Comparison of ENCODE assay signal across 8 cellular contexts in genomic region chr17:67480959-67481358, GRCh38.
DNase-seq lines count a peak whose midpoint lies in the region; ATAC-seq, FAIRE-seq and TF ChIP-seq lines count a peak whose summit lies in the region.
"Not testable (repeated sequence)": the region's sequence is repeated elsewhere in the genome, so short reads cannot be mapped to it uniquely, and the experiment has no call there.

No MANE protein-coding gene starts in this region.

- intact Hi-C loops in CD14-positive monocyte (cut with micrococcal nuclease); IMR-90 (cut with micrococcal nuclease); activated naive CD4-positive, alpha-beta T cell treated with anti-CD3 and anti-CD28 coated beads for 36 hours (cut with micrococcal nuclease); endothelial cell of umbilical vein (cut with micrococcal nuclease); spleen (cut with DNase I; ENCODE audit: low total_unique reads); vagina (cut with DNase I): not testable (repeated sequence)

- peak overlapping the region; percentile 53; the same call in 1 of the 2 replicates for H4K91ac ChIP-seq in IMR-90 (ENCODE audit: insufficient read depth, low read depth, low read length)

- not testable (repeated sequence) for H3K9me3 Mint-ChIP-seq in CD14-positive monocyte; activated naive CD4-positive, alpha-beta T cell treated with anti-CD3 and anti-CD28 coated beads for 36 hours; naive thymus-derived CD8-positive, alpha-beta T cell

- H2BK20ac ChIP-seq in IMR-90 (ENCODE audit: low read depth, low read length), result not testable (repeated sequence)

- not testable (repeated sequence) for H3K4me3 Mint-ChIP-seq in CD14-positive monocyte; activated naive CD4-positive, alpha-beta T cell treated with anti-CD3 and anti-CD28 coated beads for 36 hours
- peak overlapping the region in 1 of 10 donors; percentile 36 for H3K4me3 Mint-ChIP-seq in naive thymus-derived CD8-positive, alpha-beta T cell

- CTCF ChIA-PET in IMR-90 (lab: Yijun Ruan, JAX), result not testable (repeated sequence)
- CTCF ChIA-PET in activated naive CD4-positive, alpha-beta T cell treated with anti-CD3 and anti-CD28 coated beads for 36 hours (lab: Charles Lee), result interaction anchor here (1.0 to 13.8 kb wide), 4 partner anchors 12 to 115 kb away, joined by 3 to 245 read pairs (median 8); partner anchors contain the start of genes PITPNC1 and PSMD12
- CTCF ChIA-PET in endothelial cell of umbilical vein (lab: Charles Lee), result interaction anchor here (0.8 to 3.8 kb wide), 5 partner anchors 8 to 122 kb away, joined by 3 to 16 read pairs (median 5); no protein-coding TSS in a partner anchor

- H3K18ac ChIP-seq in IMR-90 (ENCODE audit: low read depth, low read length), result not testable (repeated sequence)

- POLR2A ChIA-PET in IMR-90 (lab: Charles Lee; ENCODE audit: unreplicated experiment); endothelial cell of umbilical vein (lab: Charles Lee): not testable (repeated sequence)
- POLR2A ChIA-PET in naive thymus-derived CD8-positive, alpha-beta T cell (lab: Charles Lee), result interaction anchor here (1.2 to 25.4 kb wide), 2 partner anchors 21 to 38 kb away, joined by 4 to 824 read pairs; no protein-coding TSS in a partner anchor

- H3K4me3 ChIP-seq in IMR-90 (ENCODE audit: insufficient read depth, low read depth, low read length); endothelial cell of umbilical vein (replicated peaks in 1 of 3; ENCODE audit: insufficient read depth in 1 of 3, low read depth in 1 of 3, low read length in 3 of 3); spleen; vagina: not testable (repeated sequence)

- H3K4me2 ChIP-seq in IMR-90 (ENCODE audit: low read depth, low read length), result not testable (repeated sequence)
- H3K4me2 ChIP-seq in endothelial cell of umbilical vein (ENCODE audit: insufficient read depth, low read length), result peak overlapping the region; percentile 89

- H2BK5ac ChIP-seq in IMR-90 (ENCODE audit: low read depth, low read length, poor library complexity, severe bottlenecking), result peak overlapping the region; percentile 80

- not testable (repeated sequence) for H3K36me3 Mint-ChIP-seq in CD14-positive monocyte; activated naive CD4-positive, alpha-beta T cell treated with anti-CD3 and anti-CD28 coated beads for 36 hours (ENCODE audit: low read depth); naive thymus-derived CD8-positive, alpha-beta T cell

- H3K27ac Mint-ChIP-seq in CD14-positive monocyte, result peak overlapping the region; percentile 36 to 96 (median 96)
- peak overlapping the region; percentile 70 for H3K27ac Mint-ChIP-seq in activated naive CD4-positive, alpha-beta T cell treated with anti-CD3 and anti-CD28 coated beads for 36 hours
- H3K27ac Mint-ChIP-seq in naive thymus-derived CD8-positive, alpha-beta T cell, result peak overlapping the region in 8 of 10 donors; percentile 13 to 98 (median 29)

- H3K27me3 Mint-ChIP-seq in CD14-positive monocyte (ENCODE audit: low read depth in 3 of 3); activated naive CD4-positive, alpha-beta T cell treated with anti-CD3 and anti-CD28 coated beads for 36 hours (ENCODE audit: low read depth); naive thymus-derived CD8-positive, alpha-beta T cell: not testable (repeated sequence)

- not testable (repeated sequence) for H2AFZ ChIP-seq in IMR-90 (replicated peaks; ENCODE audit: low read length, poor library complexity); endothelial cell of umbilical vein (ENCODE audit: low read depth, low read length)

- peak overlapping the region; percentile 30 for H3K4ac ChIP-seq in IMR-90 (ENCODE audit: low read depth, low read length)

- H3K79me1 ChIP-seq in IMR-90 (ENCODE audit: low read depth in 1 of 2, low read length in 2 of 2), result peaks cover 16 to 47% of the 10 kb centered on the region in 2 experiments

- not testable (repeated sequence) for H3K23ac ChIP-seq in IMR-90 (ENCODE audit: low read depth, low read length)

- not testable (repeated sequence) for H4K20me1 ChIP-seq in IMR-90 (ENCODE audit: insufficient read depth, low read length); endothelial cell of umbilical vein (replicated peaks; ENCODE audit: control insufficient read depth, extremely low read depth, insufficient read depth, low read length)

- peak overlapping the region; percentile 33; the same call in 1 of the 2 replicates for H3K14ac ChIP-seq in IMR-90 (replicated peaks; ENCODE audit: low read depth, low read length)

- not testable (repeated sequence) for H3K36me3 ChIP-seq in IMR-90 (ENCODE audit: control insufficient read depth, insufficient read depth, low read length); endothelial cell of umbilical vein (ENCODE audit: control insufficient read depth in 2 of 2, extremely low read depth in 1 of 2, insufficient read depth in 2 of 2, low read length in 2 of 2); spleen; vagina

- H3K4me1 ChIP-seq in IMR-90 (ENCODE audit: control insufficient read depth, insufficient read depth, low read length), result not testable (repeated sequence)
- H3K4me1 ChIP-seq in endothelial cell of umbilical vein (ENCODE audit: control insufficient read depth, extremely low read depth, insufficient read depth, low read length), result peaks cover 18% of the 10 kb centered on the region
- peaks cover under 1 to 77% (median 22%) of the 10 kb centered on the region in 6 donors for H3K4me1 ChIP-seq in spleen
- peaks cover 32% of the 10 kb centered on the region for H3K4me1 ChIP-seq in vagina

- peak overlapping the region; percentile 93 for H2AK5ac ChIP-seq in IMR-90 (ENCODE audit: low read depth, low read length)

- H3K27ac ChIP-seq in IMR-90 (ENCODE audit: insufficient read depth, low read length) (peak overlapping the region; percentile 65; the same call in 1 of the 2 replicates), caudate nucleus (ENCODE audit: low read depth, low read length) (peak overlapping the region; percentile 83), endothelial cell of umbilical vein (ENCODE audit: insufficient read depth, low read depth, low read length) (peak overlapping the region; percentile 32), spleen (peak overlapping the region in 5 of 8 donors; percentile 16 to 50 (median 22)), vagina (peak overlapping the region; percentile 41)

- not testable (repeated sequence) for H3K9me3 ChIP-seq in IMR-90 (ENCODE audit: control insufficient read depth, insufficient read depth, low read length); endothelial cell of umbilical vein (replicated peaks; ENCODE audit: control insufficient read depth, insufficient read depth, low read length); spleen; vagina

- H2BK15ac ChIP-seq in IMR-90 (ENCODE audit: low read depth, low read length), result not testable (repeated sequence)

- BruUV-seq in IMR-90 (replicated peaks; lab: Mats Ljungman, UMichigan); endothelial cell of umbilical vein (replicated peaks; lab: Mats Ljungman, UMichigan): not testable (repeated sequence)

- TF ChIP-seq RAD21 in IMR-90 (IDR thresholded peaks at IDR 0.05; ENCODE audit: low read length), result not testable (repeated sequence)

- peaks cover 38% of the 10 kb centered on the region for H3K4me1 Mint-ChIP-seq in CD14-positive monocyte
- H3K4me1 Mint-ChIP-seq in activated naive CD4-positive, alpha-beta T cell treated with anti-CD3 and anti-CD28 coated beads for 36 hours (ENCODE audit: low read depth), result peaks cover 78% of the 10 kb centered on the region
- peaks cover 42 to 86% (median 72%) of the 10 kb centered on the region in 4 donors for H3K4me1 Mint-ChIP-seq in naive thymus-derived CD8-positive, alpha-beta T cell

- peak overlapping the region; percentile 52 for H2AK9ac ChIP-seq in IMR-90 (replicated peaks; ENCODE audit: low read depth, low read length, poor library complexity)

- not testable (repeated sequence) for H3K9ac ChIP-seq in IMR-90 (ENCODE audit: low read depth, low read length); endothelial cell of umbilical vein (replicated peaks; ENCODE audit: extremely low read depth, insufficient read depth, low read length)

- DNase-seq in CD14-positive monocyte (ENCODE audit: low spot score); IMR-90; activated naive CD4-positive, alpha-beta T cell treated with anti-CD3 and anti-CD28 coated beads for 36 hours; caudate nucleus (lab: John Stamatoyannopoulos, UW); endothelial cell of umbilical vein (ENCODE audit: low read depth, low spot score); naive thymus-derived CD8-positive, alpha-beta T cell; spleen; vagina (ENCODE audit: extremely low spot score in 2 of 2): not testable (repeated sequence)

- not testable (repeated sequence) for ATAC-seq in IMR-90 (ENCODE audit: low read depth); naive thymus-derived CD8-positive, alpha-beta T cell

- not testable (repeated sequence) for H3K27me3 ChIP-seq in IMR-90 (ENCODE audit: control insufficient read depth, insufficient read depth, low read length); endothelial cell of umbilical vein (ENCODE audit: control insufficient read depth in 2 of 2, insufficient read depth in 2 of 2, low read length in 2 of 2); spleen (replicated peaks in 1 of 7); vagina

- H3K9me1 ChIP-seq in IMR-90 (ENCODE audit: insufficient read depth, low read length); endothelial cell of umbilical vein (replicated peaks; ENCODE audit: control insufficient read depth, extremely low read depth, insufficient read depth, low read length): not testable (repeated sequence)

- in situ Hi-C loops in IMR-90 (cut with MboI; ENCODE audit: low sequenced_read_pairs), result not testable (repeated sequence)

- not testable (repeated sequence) for TF ChIP-seq CTCF in CD14-positive monocyte (IDR thresholded peaks at IDR 0.05); IMR-90 (conservative IDR thresholded peaks at IDR 0.05; ENCODE audit: low read depth, low read length); endothelial cell of umbilical vein (IDR thresholded peaks at IDR 0.05; ENCODE audit: extremely low read depth in 1 of 2, insufficient read depth in 1 of 2, low read depth in 1 of 2, low read length in 2 of 2); spleen (IDR thresholded peaks at IDR 0.05 in 8 of 11, conservative IDR thresholded peaks at IDR 0.05 in 3 of 11); vagina (IDR thresholded peaks at IDR 0.05)

- FAIRE-seq in endothelial cell of umbilical vein (lab: Jason Lieb, UNC), result not testable (repeated sequence)

- TF ChIP-seq POLR2A in IMR-90 (IDR thresholded peaks at IDR 0.05; ENCODE audit: low read depth, low read length); endothelial cell of umbilical vein (IDR thresholded peaks at IDR 0.05; ENCODE audit: low read depth, low read length); spleen (IDR thresholded peaks at IDR 0.05); vagina (IDR thresholded peaks at IDR 0.05): not testable (repeated sequence)

- H3K56ac ChIP-seq in IMR-90 (ENCODE audit: extremely low read depth, insufficient read depth, low read length), result not testable (repeated sequence)

- not testable (repeated sequence) for H3K79me2 ChIP-seq in endothelial cell of umbilical vein (ENCODE audit: control insufficient read depth, insufficient read depth, low read length)

- H2BK120ac ChIP-seq in IMR-90 (ENCODE audit: low read depth, low read length), result peak overlapping the region; percentile 62; the same call in 1 of the 2 replicates

- 85% methylated on average over 5 of the region's 11 CpGs; no CpG with 5 or more reads in 1 of the 2 experiments for WGBS in IMR-90 (ENCODE audit: extremely low coverage in 2 of 2, insufficient read length in 1 of 2), 2 experiments
- WGBS in spleen, 5 donors, result 94 to 99% (median 97%) methylated on average over 11 of the region's 11 CpGs

- H4K8ac ChIP-seq in IMR-90 (ENCODE audit: low read depth in 2 of 2, low read length in 2 of 2), result peak overlapping the region; percentile 16 to 22; a peak in 3 of 4 replicates

- 0 out of 2 replicates have a peak overlapping the region, but pooled peaks have one; percentile 48 for H4K5ac ChIP-seq in IMR-90 (ENCODE audit: low read depth, low read length)

- dilution Hi-C loops in IMR-90 (cut with HindIII; ENCODE audit: low sequenced_read_pairs, unreplicated experiment); endothelial cell of umbilical vein (cut with MboI; ENCODE audit: extremely low pct_ligation_motif_present, low sequenced_read_pairs): not testable (repeated sequence)

Comparison
In these comparisons a context has a peak if more than half of its experiments do, and no peak if none do; other contexts are left out.
1. H3K27ac Mint-ChIP-seq: peak in every context shown above with its lines; median percentile 96 in CD14-positive monocyte; 70 in activated naive CD4-positive, alpha-beta T cell treated with anti-CD3 and anti-CD28 coated beads for 36 hours; 29 in naive thymus-derived CD8-positive, alpha-beta T cell.
2. H3K27ac ChIP-seq: peak in every context shown above with its lines; median percentile 83 in caudate nucleus; 65 in IMR-90; 41 in vagina; 32 in endothelial cell of umbilical vein; 22 in spleen.